Comparison of ENCODE assay signal across 8 cellular contexts in the genomic region with DNA sequence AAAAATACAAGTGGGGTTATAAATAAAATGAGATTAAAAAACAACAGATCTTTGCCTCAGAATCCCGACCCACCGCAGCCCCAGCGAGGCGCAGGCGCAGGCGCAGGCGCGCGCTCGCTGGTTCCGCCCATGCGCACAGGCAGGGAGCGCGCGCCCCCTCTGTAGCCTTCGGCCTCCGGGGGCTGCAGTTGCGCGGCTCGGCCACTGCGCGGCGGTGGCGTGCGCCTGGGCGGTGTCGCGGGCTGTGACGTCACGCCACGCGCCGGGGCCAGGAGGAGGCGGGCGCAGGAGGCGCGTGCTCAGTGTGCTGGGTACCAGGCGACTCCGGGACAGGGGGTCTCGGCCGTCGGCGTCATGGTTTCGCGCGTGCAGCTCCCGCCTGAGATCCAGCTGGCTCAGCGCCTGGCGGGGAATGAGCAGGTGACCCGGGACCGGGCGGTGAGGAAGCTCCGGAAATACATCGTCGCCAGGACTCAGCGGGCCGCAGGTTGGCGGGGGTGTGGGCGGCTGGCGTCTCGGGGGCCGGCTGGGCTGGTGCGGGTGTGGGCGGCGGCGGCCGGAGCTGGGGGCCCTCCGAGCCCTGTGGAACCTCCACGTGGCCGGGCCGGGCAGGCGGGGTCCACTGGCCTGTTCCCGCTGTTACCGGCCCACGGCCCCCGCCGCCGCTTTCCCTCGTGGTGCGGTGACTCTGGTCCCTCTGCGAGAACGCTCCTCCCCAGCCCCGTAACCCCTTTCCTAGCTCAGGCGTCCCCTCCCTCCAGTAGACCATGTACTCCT. TPM values are rescaled to one million over a fixed set of nuclear protein-coding genes. Genes with fewer than 3 reads are reported as not detected.
DNase-seq lines count a peak whose midpoint lies in the region; ATAC-seq and TF ChIP-seq lines count a peak whose summit lies in the region.

Gene RRP1 (plus strand): TSS at position 302 of the 777 bp plus-strand sequence. CDS start 53 bp downstream, at position 355.

- peak within 1 kb of the TSS; percentile 87 for H3K9ac ChIP-seq in fibroblast of lung (ENCODE audit: insufficient read depth, low read length)

- peaks cover 9% of the 10 kb centered on the region for H3K36me3 ChIP-seq in fibroblast of lung (ENCODE audit: control insufficient read depth, insufficient read depth, low read length)

- H3K79me2 ChIP-seq in fibroblast of lung (ENCODE audit: control insufficient read depth, insufficient read depth, low read length), result peaks cover 20% of the 10 kb centered on the region

- peak within 1 kb of the TSS; percentile 84 for H3K27ac ChIP-seq in fibroblast of lung (ENCODE audit: insufficient read depth, low read length)

- no peaks in the 10 kb centered on the region for H4K20me1 ChIP-seq in fibroblast of lung (ENCODE audit: control insufficient read depth, extremely low read depth, insufficient read depth, low read length)

- no peaks in the 10 kb centered on the region for H3K9me3 ChIP-seq in fibroblast of lung (ENCODE audit: control insufficient read depth, insufficient read depth, low read depth, low read length)

- H3K4me1 Mint-ChIP-seq in natural killer cell, result peaks cover 6 to 19% of the 10 kb centered on the region in 2 donors

- peak within 1 kb of the TSS; percentile 93 for H3K4me3 Mint-ChIP-seq in natural killer cell

- TF ChIP-seq CTCF in LNCaP clone FGC (IDR thresholded peaks at IDR 0.05; ENCODE audit: control insufficient read depth, extremely low read depth, insufficient read depth) (peak; percentile 100), fibroblast of lung (conservative IDR thresholded peaks at IDR 0.05 in 1 of 2, IDR thresholded peaks at IDR 0.05 in 1 of 2; ENCODE audit: low read depth in 1 of 2, low read length in 2 of 2) (peak; percentile 47 to 79), natural killer cell (IDR thresholded peaks at IDR 0.05) (peak; percentile 98)

- no peaks in the 10 kb centered on the region for H3K9me3 Mint-ChIP-seq in natural killer cell

- peak within 1 kb of the TSS; percentile 73 to 88 for H3K27ac Mint-ChIP-seq in natural killer cell

- no peaks in the 10 kb centered on the region for H3K36me3 Mint-ChIP-seq in natural killer cell

- peaks cover 5% of the 10 kb centered on the region for H3K4me1 ChIP-seq in fibroblast of lung (ENCODE audit: control insufficient read depth, extremely low read depth, insufficient read depth, low read length)

- H3K27me3 ChIP-seq in fibroblast of lung (ENCODE audit: control insufficient read depth, insufficient read depth, low read length), result no peaks in the 10 kb centered on the region

- DNase-seq in EL (peak; percentile 86), GOT3 (lab: John Stamatoyannopoulos, UW) (peak; percentile 81), LNCaP clone FGC (ENCODE audit: low read depth) (no peak), RPMI8226 (peak; percentile 95), fibroblast of lung (ENCODE audit: low read depth in 2 of 2) (peak; percentile 74 to 84), natural killer cell (peak; percentile 98)
- DNase-seq in activated T-helper 1 cell treated with anti-CD3 and anti-CD28 coated beads, Interleukin-2, amount 50 U/mL, for 16 hours (ENCODE audit: low read depth in 1 of 2, low spot score in 1 of 2), result peak; percentile 90 to 94
- peak; percentile 89 to 97 (median 90) for DNase-seq in stimulated activated naive CD4-positive, alpha-beta T cell (lab: John Stamatoyannopoulos, UW)

- H3K4me2 ChIP-seq in fibroblast of lung (ENCODE audit: extremely low read depth, insufficient read depth, low read length), result peak within 1 kb of the TSS; percentile 95

- peak; percentile 95 to 99 (median 97) for ATAC-seq in natural killer cell

- no peaks in the 10 kb centered on the region for H3K27me3 Mint-ChIP-seq in natural killer cell (ENCODE audit: low read depth in 2 of 2)

- peak within 1 kb of the TSS; percentile 89 for H2AFZ ChIP-seq in fibroblast of lung (ENCODE audit: low read length)

- intact Hi-C loops in natural killer cell (cut with micrococcal nuclease), result no loop called here

- peak within 1 kb of the TSS; percentile 94 for H3K4me3 ChIP-seq in LNCaP clone FGC (ENCODE audit: low read depth, low read length)
- H3K4me3 ChIP-seq in fibroblast of lung (replicated peaks in 1 of 4; ENCODE audit: control extremely low read depth in 1 of 4, insufficient read depth in 1 of 4, low read depth in 3 of 4, low read length in 4 of 4), result peak within 1 kb of the TSS; percentile 87 to 97 (median 94)

RNA-seq across cellular contexts. Expression of gene RRP1, which starts in this region (rescaled TPM):
- total RNA-seq in fibroblast of lung (12.7 and 14.4 TPM in 2 replicates), natural killer cell (10 to 100 TPM; 15.7 to 24.6 (median 23.7) TPM)
- polyA plus RNA-seq in fibroblast of lung, result 8.6 and 14.0 TPM in 2 replicates
- polyA plus RNA-seq in fibroblast of lung (2012), result 16.9 and 26.7 TPM in 2 replicates
- polyA minus RNA-seq in fibroblast of lung (ENCODE audit: low replicate concordance), result 15.7 and 56.9 TPM in 2 replicates
